In the genomic region with DNA sequence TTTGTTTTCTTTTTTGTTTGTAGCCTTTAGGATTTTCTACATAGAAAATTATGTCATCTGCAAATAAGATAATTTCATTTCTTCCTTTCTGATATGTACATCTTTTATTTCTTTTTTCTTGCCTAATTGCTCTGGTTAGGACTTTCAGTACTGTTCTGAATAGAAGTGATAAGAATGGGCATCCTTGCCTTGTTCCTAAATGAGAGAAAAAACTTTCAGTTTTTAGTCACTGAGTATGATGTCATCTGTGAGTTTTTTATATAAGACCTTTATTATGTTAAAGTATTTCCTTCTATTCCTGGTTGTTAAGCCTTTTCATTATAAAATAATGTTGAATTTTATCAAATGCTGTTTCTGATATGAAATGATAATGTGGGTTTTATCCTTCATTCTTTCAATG, we compare ENCODE assay signal across 10 cellular contexts.
"Had no signal": no experiment of that assay in that cellular context is flagged by ENCODE, and none has a peak within 500 bp of the region (broad histone marks: within the 10 kb centered on the region; RNA-seq: fewer than 3 reads in every experiment).

No MANE protein-coding gene starts in this region.

- DNase-seq: H9, HCEC 1CT, HFFc6, Karpas-422, KBM-7 had no signal

- H3K4me3 ChIP-seq: GM23338 had no signal

- ATAC-seq: GM23338 had no signal

- H3K9ac ChIP-seq: KMS-11 had no signal

- H3K27ac ChIP-seq: KMS-11 had no signal

- FAIRE-seq: H1, H54, HTR-8/SVneo had no signal

- H3K4me2 ChIP-seq: GM23338, KMS-11 had no signal

- H2AFZ ChIP-seq: GM23338 had no signal
